In genomic region chr10:73864229-73864628, GRCh38 we compare ENCODE assay signal across 17 cellular contexts. TPM values are rescaled to one million over a fixed set of nuclear protein-coding genes. Genes with fewer than 3 reads are reported as not detected.
DNase-seq lines count a peak whose midpoint lies in the region; ATAC-seq and TF ChIP-seq lines count a peak whose summit lies in the region.
"Had no signal": no experiment of that assay in that cellular context is flagged by ENCODE, and none has a peak within 500 bp of the region (broad histone marks: within the 10 kb centered on the region; RNA-seq: fewer than 3 reads in every experiment).

No MANE protein-coding gene starts in this region.

- H3K4me3 Mint-ChIP-seq in activated CD8-positive, alpha-beta memory T cell treated with anti-CD3 and anti-CD28 coated beads, Interleukin-2, amount 10 ng/mL, durations not matched to agents 7 days and 5 days, result no peak overlapping the region
- peak overlapping the region; percentile 87 to 92 for H3K4me3 Mint-ChIP-seq in effector memory CD8-positive, alpha-beta T cell
- H3K4me3 Mint-ChIP-seq: endodermal cell had no signal

- H3K27me3 ChIP-seq in WERI-Rb-1 (ENCODE audit: insufficient read depth, low read depth, severe bottlenecking), result no peaks in the 10 kb centered on the region
- H3K27me3 ChIP-seq in stomach, result no peaks in the 10 kb centered on the region
- H3K27me3 ChIP-seq in trophoblast cell (ENCODE audit: insufficient read depth, low read length), result no peaks in the 10 kb centered on the region
- H3K27me3 ChIP-seq in upper lobe of left lung, result no peaks in the 10 kb centered on the region
- H3K27me3 ChIP-seq: upper lobe of right lung had no signal

- H3K36me3 ChIP-seq in WERI-Rb-1 (peaks cover 42% of the 10 kb centered on the region), stomach (peaks cover 20 to 75% (median 60%) of the 10 kb centered on the region in 4 donors), trophoblast cell (ENCODE audit: control insufficient read depth in 1 of 2, insufficient read depth in 2 of 2, low read length in 2 of 2) (peaks cover 36 to 51% of the 10 kb centered on the region in 2 experiments), upper lobe of left lung (peaks cover 0 to 37% (median 26%) of the 10 kb centered on the region in 4 donors)

- no peak overlapping the region for H4K91ac ChIP-seq in trophoblast cell (ENCODE audit: low read depth, low read length)

- H3K18ac ChIP-seq in trophoblast cell (ENCODE audit: low read length), result no peak overlapping the region

- TF ChIP-seq CTCF in WERI-Rb-1 (IDR thresholded peaks at IDR 0.05; ENCODE audit: low read depth, low read length), result no peak
- TF ChIP-seq CTCF in stomach (IDR thresholded peaks at IDR 0.05), result no peak
- no peak for TF ChIP-seq CTCF in upper lobe of left lung (IDR thresholded peaks at IDR 0.05)

- no peak overlapping the region for H4K8ac ChIP-seq in trophoblast cell (ENCODE audit: low read depth, low read length)

- no peaks in the 10 kb centered on the region for H3K79me1 ChIP-seq in trophoblast cell (ENCODE audit: low read length)

- no peak overlapping the region for H3K14ac ChIP-seq in trophoblast cell (ENCODE audit: low read length)

- H3K4me1 ChIP-seq in stomach (peaks cover 31 to 92% (median 68%) of the 10 kb centered on the region in 4 donors), trophoblast cell (ENCODE audit: control insufficient read depth in 1 of 2, insufficient read depth in 2 of 2, low read length in 2 of 2) (peaks cover 0 to 3% of the 10 kb centered on the region in 2 experiments), upper lobe of left lung (peaks cover 24 to 43% (median 30%) of the 10 kb centered on the region in 4 donors)

- H3K27ac Mint-ChIP-seq in activated CD8-positive, alpha-beta memory T cell treated with anti-CD3 and anti-CD28 coated beads, Interleukin-2, amount 10 ng/mL, durations not matched to agents 7 days and 5 days, result peak overlapping the region; percentile 95
- peak overlapping the region; percentile 92 to 96 for H3K27ac Mint-ChIP-seq in effector memory CD8-positive, alpha-beta T cell
- H3K27ac Mint-ChIP-seq: endodermal cell had no signal

- intact Hi-C loops in stomach (cut with DNase I; ENCODE audit: low total_unique reads), result no loop called here

- peaks cover 89% of the 10 kb centered on the region for H3K4me1 Mint-ChIP-seq in activated CD8-positive, alpha-beta memory T cell treated with anti-CD3 and anti-CD28 coated beads, Interleukin-2, amount 10 ng/mL, durations not matched to agents 7 days and 5 days
- peaks cover 51 to 64% of the 10 kb centered on the region in 2 donors for H3K4me1 Mint-ChIP-seq in effector memory CD8-positive, alpha-beta T cell (ENCODE audit: low read depth in 2 of 2)

- H2BK120ac ChIP-seq in trophoblast cell (ENCODE audit: insufficient read depth, low read length, poor library complexity), result no peak overlapping the region

- no peaks in the 10 kb centered on the region for H3K9me3 Mint-ChIP-seq in activated CD8-positive, alpha-beta memory T cell treated with anti-CD3 and anti-CD28 coated beads, Interleukin-2, amount 10 ng/mL, durations not matched to agents 7 days and 5 days (ENCODE audit: low read depth)
- H3K9me3 Mint-ChIP-seq in effector memory CD8-positive, alpha-beta T cell, result no peaks in the 10 kb centered on the region
- H3K9me3 Mint-ChIP-seq: endodermal cell had no signal

- H3K9ac ChIP-seq in trophoblast cell (ENCODE audit: low read length), result no peak overlapping the region

- H2AFZ ChIP-seq in trophoblast cell (ENCODE audit: insufficient read depth, low read length, poor library complexity), result no peak overlapping the region

- no peak for TF ChIP-seq EP300 in stomach (IDR thresholded peaks at IDR 0.05)
- TF ChIP-seq EP300 in upper lobe of left lung (IDR thresholded peaks at IDR 0.05), result no peak

- no peaks in the 10 kb centered on the region for H3K79me2 ChIP-seq in trophoblast cell (ENCODE audit: control insufficient read depth, insufficient read depth, low read length, poor library complexity)

- H3K4me3 ChIP-seq in WERI-Rb-1 (ENCODE audit: low read depth, low read length) (no peak overlapping the region), stomach (no peak overlapping the region), trophoblast cell (ENCODE audit: low read depth, low read length) (no peak overlapping the region), upper lobe of left lung (no peak overlapping the region)
- H3K4me3 ChIP-seq: mucosa of descending colon, upper lobe of right lung had no signal

- H4K12ac ChIP-seq in trophoblast cell (ENCODE audit: low read depth, low read length), result no peak overlapping the region

- H3K36me3 Mint-ChIP-seq in activated CD8-positive, alpha-beta memory T cell treated with anti-CD3 and anti-CD28 coated beads, Interleukin-2, amount 10 ng/mL, durations not matched to agents 7 days and 5 days, result peaks cover 38% of the 10 kb centered on the region
- peaks cover 24% of the 10 kb centered on the region for H3K36me3 Mint-ChIP-seq in effector memory CD8-positive, alpha-beta T cell (ENCODE audit: insufficient read depth)

- CTCF ChIA-PET in activated CD8-positive, alpha-beta memory T cell treated with anti-CD3 and anti-CD28 coated beads, Interleukin-2, amount 10 ng/mL, durations not matched to agents 7 days and 5 days (lab: Charles Lee), result interaction anchor here (1.0 to 7.1 kb wide), 6 partner anchors 8 to 77 kb away, joined by 3 to 84 read pairs (median 11); partner anchors contain the start of gene CAMK2G

- no peak for DNase-seq in activated CD8-positive, alpha-beta memory T cell treated with anti-CD3 and anti-CD28 coated beads, Interleukin-2, amount 10 ng/mL, durations not matched to agents 7 days and 5 days
- DNase-seq in activated CD8-positive, alpha-beta memory T cell treated with anti-CD3 and anti-CD28 coated beads, Interleukin-2, amount 50 U/mL, for 4 hours, result no peak
- DNase-seq in WERI-Rb-1 (no peak), stomach (no peak), trophoblast cell (no peak), upper lobe of left lung (no peak)
- DNase-seq in effector memory CD8-positive, alpha-beta T cell, result no peak
- no peak for DNase-seq in central memory CD4-positive, alpha-beta T cell
- DNase-seq: cerebellar nuclear complex, endodermal cell, left colon, mucosa of descending colon, MV-4-11, NCI-H2029 treated with DMSO at 0.1 percent for 48 hours, NCI-H510A treated with DMSO at 0.1 percent for 48 hours, upper lobe of right lung had no signal

- H3K27ac ChIP-seq in WERI-Rb-1 (peak overlapping the region; percentile 91), stomach (peak overlapping the region in 3 of 5 donors; percentile 14 to 77 (median 61)), trophoblast cell (ENCODE audit: low read depth, low read length) (no peak overlapping the region), upper lobe of left lung (peak overlapping the region in 2 of 4 donors; percentile 88)

- no peak overlapping the region for H2BK12ac ChIP-seq in trophoblast cell (ENCODE audit: low read length)

- no peak overlapping the region for H3K4ac ChIP-seq in trophoblast cell (ENCODE audit: low read depth, low read length)

- H2BK5ac ChIP-seq in trophoblast cell (ENCODE audit: low read depth, low read length, poor library complexity), result no peak overlapping the region

- H3K23ac ChIP-seq in trophoblast cell (ENCODE audit: low read length), result no peak overlapping the region

- H2AK5ac ChIP-seq in trophoblast cell (ENCODE audit: low read length), result no peak overlapping the region

- H3K27me3 Mint-ChIP-seq in activated CD8-positive, alpha-beta memory T cell treated with anti-CD3 and anti-CD28 coated beads, Interleukin-2, amount 10 ng/mL, durations not matched to agents 7 days and 5 days, result no peaks in the 10 kb centered on the region
- no peaks in the 10 kb centered on the region for H3K27me3 Mint-ChIP-seq in effector memory CD8-positive, alpha-beta T cell

- H3K9me3 ChIP-seq in WERI-Rb-1 (ENCODE audit: severe bottlenecking), result no peaks in the 10 kb centered on the region
- no peaks in the 10 kb centered on the region for H3K9me3 ChIP-seq in stomach
- H3K9me3 ChIP-seq in trophoblast cell (ENCODE audit: insufficient read depth, low read depth, low read length), result no peaks in the 10 kb centered on the region
- H3K9me3 ChIP-seq in upper lobe of left lung, result no peaks in the 10 kb centered on the region
- H3K9me3 ChIP-seq: mucosa of descending colon, upper lobe of right lung had no signal

- no peak overlapping the region for H3K4me2 ChIP-seq in trophoblast cell (ENCODE audit: low read length)

- WGBS in stomach, 5 donors, result 89 to 97% (median 95%) methylated on average over 4 of the region's 4 CpGs
- WGBS in trophoblast cell (ENCODE audit: extremely low coverage, insufficient coverage, insufficient read length), result no CpG with 5 or more reads among the region's 4 CpGs
- 93 to 97% methylated on average over 4 of the region's 4 CpGs for WGBS in upper lobe of left lung, 2 donors

- ATAC-seq in activated CD8-positive, alpha-beta memory T cell treated with anti-CD3 and anti-CD28 coated beads, Interleukin-2, amount 10 ng/mL, durations not matched to agents 7 days and 5 days, result no peak
- no peak for ATAC-seq in effector memory CD8-positive, alpha-beta T cell (replicated peaks)
- ATAC-seq in upper lobe of left lung (ENCODE audit: low FRiP score in 2 of 2), result no peak
- ATAC-seq: left colon, mucosa of descending colon, sciatic nerve had no signal

- TF ChIP-seq POLR2A in stomach (IDR thresholded peaks at IDR 0.05) (no peak), upper lobe of left lung (IDR thresholded peaks at IDR 0.05) (no peak)

RNA-seq across cellular contexts. Expression of gene CAMK2G, which starts 10.1 kb away (rescaled TPM):
- total RNA-seq in activated CD8-positive, alpha-beta memory T cell treated with anti-CD3 and anti-CD28 coated beads, Interleukin-2, amount 10 ng/mL, durations not matched to agents 7 days and 5 days, result 10 to 100 TPM; 30.8 to 49.2 TPM
- 10 to 100 TPM; 28.8 to 93.3 (median 31.9) TPM for total RNA-seq in stomach
- polyA plus RNA-seq in stomach, result 10 to 100 TPM in 2 of 3 donors, 1 to 10 TPM in 1; 7.5 to 22.8 (median 11.0) TPM
- polyA plus RNA-seq in trophoblast cell (2013), result 21.4 and 23.0 TPM in 2 replicates
- total RNA-seq in upper lobe of left lung, result 10 to 100 TPM; 25.7 to 52.3 (median 43.0) TPM

RNA-seq across cellular contexts. Expression of gene PLAU, which starts 46.7 kb away (rescaled TPM):
- total RNA-seq in activated CD8-positive, alpha-beta memory T cell treated with anti-CD3 and anti-CD28 coated beads, Interleukin-2, amount 10 ng/mL, durations not matched to agents 7 days and 5 days, result 1 to 10 TPM; 2.2 to 4.8 TPM
- total RNA-seq in stomach (10 to 100 TPM in 2 of 5 donors, 1 to 10 TPM in 2, not detected in 1; 5.5 to 16.1 (median 9.3) TPM), upper lobe of left lung (10 to 100 TPM in 3 of 6 donors, 1 to 10 TPM in 3; 8.2 to 38.8 (median 12.4) TPM)
- 10 to 100 TPM in 1 of 3 donors, 1 to 10 TPM in 2; 9.6 to 39.5 (median 9.9) TPM for polyA plus RNA-seq in stomach
- polyA plus RNA-seq in trophoblast cell (2013), result 5.6 and 6.2 TPM in 2 replicates

RNA-seq across cellular contexts. Expression of gene NDST2, which starts 52.8 kb away (rescaled TPM):
- total RNA-seq in activated CD8-positive, alpha-beta memory T cell treated with anti-CD3 and anti-CD28 coated beads, Interleukin-2, amount 10 ng/mL, durations not matched to agents 7 days and 5 days, result 10 to 100 TPM; 49.4 to 64.5 TPM
- total RNA-seq in stomach, result 10 to 100 TPM in 4 of 5 donors, 1 to 10 TPM in 1; 2.3 to 97.4 (median 16.7) TPM
- polyA plus RNA-seq in stomach, result 1 to 10 TPM; 3.5 to 9.8 (median 6.5) TPM
- 13.2 and 14.3 TPM in 2 replicates for polyA plus RNA-seq in trophoblast cell (2013)
- total RNA-seq in upper lobe of left lung, result 10 to 100 TPM; 26.4 to 92.2 (median 38.3) TPM
